30 cellular contexts compared by ENCODE assay signal in genomic region chr3:183281126-183281797, GRCh38.
"Had no signal": no experiment of that assay in that cellular context is flagged by ENCODE, and none has a peak within 500 bp of the region (broad histone marks: within the 10 kb centered on the region; RNA-seq: fewer than 3 reads in every experiment).

No MANE protein-coding gene starts in this region.

- FAIRE-seq: keratinocyte had no signal

- H3K27ac ChIP-seq: cardiac muscle cell, dorsolateral prefrontal cortex, epithelial cell of prostate, right atrium auricular region, tibial artery, uterus had no signal

- H3K4me3 Mint-ChIP-seq: activated naive CD4-positive, alpha-beta T cell treated with anti-CD3 and anti-CD28 coated beads, Interleukin-2, amount 10 ng/mL, durations not matched to agents 7 days and 5 days; activated naive CD8-positive, alpha-beta T cell treated with anti-CD3 and anti-CD28 coated beads, Interleukin-2, amount 50 U/mL, for 24 hours; nephron progenitor cell had no signal

- ATAC-seq: activated CD4-positive, CD25-positive, alpha-beta regulatory T cell treated with anti-CD3 and anti-CD28 coated beads, Interleukin-2, amount 50 U/mL, for 24 hours; activated naive CD8-positive, alpha-beta T cell treated with anti-CD3 and anti-CD28 coated beads, Interleukin-2, amount 50 U/mL, for 24 hours; left lobe of liver had no signal

- H3K27me3 ChIP-seq: cardiac muscle cell, dorsolateral prefrontal cortex, right atrium auricular region, tibial artery, uterus had no signal

- DNase-seq: activated CD4-positive, alpha-beta T cell treated with anti-CD3 and anti-CD28 coated beads, Interleukin-2, amount 50 U/mL, for 1 hour; activated CD8-positive, alpha-beta memory T cell treated with anti-CD3 and anti-CD28 coated beads for 24 hours; activated CD8-positive, alpha-beta memory T cell treated with anti-CD3 and anti-CD28 coated beads, Interleukin-2, amount 50 U/mL, for 48 hours; activated effector memory CD4-positive, alpha-beta T cell treated with Interleukin-2 at 50 U/mL for 16 hours; activated naive CD4-positive, alpha-beta T cell treated with anti-CD3 and anti-CD28 coated beads, Interleukin-2, amount 10 ng/mL, durations not matched to agents 7 days and 5 days; activated naive CD8-positive, alpha-beta T cell treated with anti-CD3 and anti-CD28 coated beads, Interleukin-2, amount 50 U/mL, for 24 hours; activated T-cell treated with anti-CD3 and anti-CD28 coated beads, Interleukin-2, amount 50 U/mL, for 48 hours; aorta; dorsolateral prefrontal cortex; foreskin fibroblast; glutamatergic neuron; hippocampal formation; midbrain; nephron progenitor cell; occipital lobe; stimulated activated CD4-positive, alpha-beta T cell treated with anti-CD3 and anti-CD28 coated beads, Interleukin-12 subunit alpha, Interleukin-12 subunit beta, amount 100 ng/mL, for 4 hours; stimulated activated CD4-positive, alpha-beta T cell treated with anti-CD3 and anti-CD28 coated beads, Interleukin-1b, Interleukin-23, amount 100 ng/mL, for 48 hours; stimulated activated naive CD4-positive, alpha-beta T cell treated with Interleukin-2 at 50 U/mL for 16 hours; substantia nigra; T-helper 1 cell; T-helper 9 cell; tibial artery; uterus had no signal

- H3K27me3 Mint-ChIP-seq: activated naive CD4-positive, alpha-beta T cell treated with anti-CD3 and anti-CD28 coated beads, Interleukin-2, amount 10 ng/mL, durations not matched to agents 7 days and 5 days; activated naive CD8-positive, alpha-beta T cell treated with anti-CD3 and anti-CD28 coated beads, Interleukin-2, amount 50 U/mL, for 24 hours; progenitor cell of endocrine pancreas had no signal

- H3K9me3 ChIP-seq: right atrium auricular region, tibial artery, uterus had no signal

- H3K27ac Mint-ChIP-seq: activated naive CD4-positive, alpha-beta T cell treated with anti-CD3 and anti-CD28 coated beads, Interleukin-2, amount 10 ng/mL, durations not matched to agents 7 days and 5 days; activated naive CD8-positive, alpha-beta T cell treated with anti-CD3 and anti-CD28 coated beads, Interleukin-2, amount 50 U/mL, for 24 hours; nephron progenitor cell; progenitor cell of endocrine pancreas had no signal

- H3K9me3 Mint-ChIP-seq: activated naive CD4-positive, alpha-beta T cell treated with anti-CD3 and anti-CD28 coated beads, Interleukin-2, amount 10 ng/mL, durations not matched to agents 7 days and 5 days; activated naive CD8-positive, alpha-beta T cell treated with anti-CD3 and anti-CD28 coated beads, Interleukin-2, amount 50 U/mL, for 24 hours; nephron progenitor cell had no signal

- H3K4me1 Mint-ChIP-seq: nephron progenitor cell had no signal

- H3K36me3 Mint-ChIP-seq: activated naive CD4-positive, alpha-beta T cell treated with anti-CD3 and anti-CD28 coated beads, Interleukin-2, amount 10 ng/mL, durations not matched to agents 7 days and 5 days had no signal
